ENCODE assay signal across 9 cellular contexts in genomic region chr13:43786472-43786765, GRCh38. TPM values are rescaled to one million over a fixed set of nuclear protein-coding genes. Genes with fewer than 3 reads are reported as not detected.
DNase-seq lines count a peak whose midpoint lies in the region; ATAC-seq and TF ChIP-seq lines count a peak whose summit lies in the region.
"Had no signal": no experiment of that assay in that cellular context is flagged by ENCODE, and none has a peak within 500 bp of the region (broad histone marks: within the 10 kb centered on the region; RNA-seq: fewer than 3 reads in every experiment).

No MANE protein-coding gene starts in this region.

- peaks cover 45% of the 10 kb centered on the region for H3K27me3 Mint-ChIP-seq in activated CD8-positive, alpha-beta T cell treated with anti-CD3 and anti-CD28 coated beads for 36 hours
- H3K27me3 Mint-ChIP-seq in stimulated activated naive CD8-positive, alpha-beta T cell treated with anti-CD3 and anti-CD28 coated beads, Interleukin-15, amount 100 ng/mL, for 72 hours, result peaks cover 55% of the 10 kb centered on the region

- CTCF ChIA-PET in activated CD8-positive, alpha-beta T cell treated with anti-CD3 and anti-CD28 coated beads for 36 hours (lab: Charles Lee), result interaction anchor here (1.4 kb wide), 1 partner anchor 18 kb away, joined by 4 read pairs; no protein-coding TSS in a partner anchor

- peaks cover 11% of the 10 kb centered on the region for H3K4me1 ChIP-seq in HAP-1

- no peaks in the 10 kb centered on the region for H3K27me3 ChIP-seq in HAP-1 (ENCODE audit: low read depth)

- H3K36me3 Mint-ChIP-seq in activated CD8-positive, alpha-beta T cell treated with anti-CD3 and anti-CD28 coated beads for 36 hours (ENCODE audit: low read depth), result no peaks in the 10 kb centered on the region

- peak overlapping the region; percentile 50 for H3K4me3 ChIP-seq in HAP-1
- H3K4me3 ChIP-seq in iPS-18c (ENCODE audit: insufficient read depth, low read depth, low read length), result peak overlapping the region; percentile 71

- no peaks in the 10 kb centered on the region for H3K36me3 ChIP-seq in HAP-1 (replicated peaks)

- H3K9me3 Mint-ChIP-seq in activated CD8-positive, alpha-beta T cell treated with anti-CD3 and anti-CD28 coated beads for 36 hours, result no peaks in the 10 kb centered on the region
- no peaks in the 10 kb centered on the region for H3K9me3 Mint-ChIP-seq in stimulated activated naive CD8-positive, alpha-beta T cell treated with anti-CD3 and anti-CD28 coated beads, Interleukin-15, amount 100 ng/mL, for 72 hours
- H3K9me3 Mint-ChIP-seq: T-helper 1 cell treated with Interleukin-12 subunit alpha and Interleukin-12 subunit beta and Interleukin-4 antibody, amounts not matched to agents 30 μg/mL and 1 μg/mL, for 36 hours had no signal

- no peak for ATAC-seq in activated CD8-positive, alpha-beta T cell treated with anti-CD3 and anti-CD28 coated beads for 36 hours
- peak; percentile 65 for ATAC-seq in stimulated activated naive CD8-positive, alpha-beta T cell treated with anti-CD3 and anti-CD28 coated beads, Interleukin-15, amount 100 ng/mL, for 72 hours
- no peak for ATAC-seq in HG03342 (IDR thresholded peaks at IDR 0.05; ENCODE audit: unreplicated experiment)

- H3K9me3 ChIP-seq in HAP-1 (no peaks in the 10 kb centered on the region), iPS-18c (ENCODE audit: control insufficient read depth, insufficient read depth, low read length) (no peaks in the 10 kb centered on the region)

- POLR2A ChIA-PET in activated CD8-positive, alpha-beta T cell treated with anti-CD3 and anti-CD28 coated beads for 36 hours (lab: Charles Lee), result no interaction called here

- in situ Hi-C loops in HAP-1 (cut with MboI; ENCODE audit: low sequenced_read_pairs), result loop anchor here (25.0 kb wide), 1 partner anchor 474 kb away; no protein-coding TSS in a partner anchor

- no peak for TF ChIP-seq CTCF in activated CD8-positive, alpha-beta T cell treated with anti-CD3 and anti-CD28 coated beads for 36 hours (IDR thresholded peaks at IDR 0.05)

- H3K4me1 Mint-ChIP-seq in activated CD8-positive, alpha-beta T cell treated with anti-CD3 and anti-CD28 coated beads for 36 hours (ENCODE audit: low read depth), result peaks cover 4% of the 10 kb centered on the region
- H3K4me1 Mint-ChIP-seq in stimulated activated naive CD8-positive, alpha-beta T cell treated with anti-CD3 and anti-CD28 coated beads, Interleukin-15, amount 100 ng/mL, for 72 hours, result peaks cover 6% of the 10 kb centered on the region

- peak overlapping the region; percentile 67 for H3K4me3 Mint-ChIP-seq in activated CD8-positive, alpha-beta T cell treated with anti-CD3 and anti-CD28 coated beads for 36 hours
- peak overlapping the region; percentile 85 to 89 for H3K4me3 Mint-ChIP-seq in stimulated activated naive CD8-positive, alpha-beta T cell treated with anti-CD3 and anti-CD28 coated beads, Interleukin-15, amount 100 ng/mL, for 72 hours

- DNase-seq in HAP-1 (ENCODE audit: low spot score in 2 of 2), result no peak
- DNase-seq in activated CD8-positive, alpha-beta T cell treated with anti-CD3 and anti-CD28 coated beads for 36 hours, result no peak
- DNase-seq in stimulated activated naive CD8-positive, alpha-beta T cell treated with anti-CD3 and anti-CD28 coated beads, Interleukin-15, amount 100 ng/mL, for 72 hours, result peak in 1 of 2 donors; percentile 21
- DNase-seq in inferior parietal cortex (ENCODE audit: extremely low spot score), result no peak
- DNase-seq in GM03348 (ENCODE audit: low spot score), result no peak
- no peak for DNase-seq in NCI-H524 (lab: John Stamatoyannopoulos, UW)

- no peak overlapping the region for H3K27ac Mint-ChIP-seq in activated CD8-positive, alpha-beta T cell treated with anti-CD3 and anti-CD28 coated beads for 36 hours
- H3K27ac Mint-ChIP-seq in stimulated activated naive CD8-positive, alpha-beta T cell treated with anti-CD3 and anti-CD28 coated beads, Interleukin-15, amount 100 ng/mL, for 72 hours, result no peak overlapping the region
- H3K27ac Mint-ChIP-seq: T-helper 1 cell treated with Interleukin-12 subunit alpha and Interleukin-12 subunit beta and Interleukin-4 antibody, amounts not matched to agents 30 μg/mL and 1 μg/mL, for 36 hours had no signal

- intact Hi-C loops in activated CD8-positive, alpha-beta T cell treated with anti-CD3 and anti-CD28 coated beads for 36 hours (cut with micrococcal nuclease), result no loop called here

RNA-seq across cellular contexts. Expression of gene ENOX1, which starts 0.4 kb away (rescaled TPM):
- total RNA-seq in activated CD8-positive, alpha-beta T cell treated with anti-CD3 and anti-CD28 coated beads for 36 hours, result under 1 TPM; 0.09 TPM
